In genomic region chr10:86295351-86295750, GRCh38 we compare ENCODE assay signal across 11 cellular contexts.
"Had no signal": no experiment of that assay in that cellular context is flagged by ENCODE, and none has a peak within 500 bp of the region (broad histone marks: within the 10 kb centered on the region; RNA-seq: fewer than 3 reads in every experiment).

No MANE protein-coding gene starts in this region.

- H3K27ac Mint-ChIP-seq: activated naive CD8-positive, alpha-beta T cell treated with anti-CD3 and anti-CD28 coated beads, Interleukin-2, amount 50 U/mL, for 24 hours; nephron progenitor cell had no signal

- ATAC-seq: activated naive CD8-positive, alpha-beta T cell treated with anti-CD3 and anti-CD28 coated beads, Interleukin-2, amount 50 U/mL, for 24 hours; gastrocnemius medialis; left ventricle myocardium superior had no signal

- DNase-seq: activated CD4-positive, alpha-beta T cell treated with anti-CD3 and anti-CD28 coated beads for 48 hours; activated naive CD4-positive, alpha-beta T cell; activated naive CD8-positive, alpha-beta T cell treated with anti-CD3 and anti-CD28 coated beads, Interleukin-2, amount 50 U/mL, for 24 hours; activated T-cell treated with anti-CD3 and anti-CD28 coated beads, Interleukin-2, amount 50 U/mL, for 48 hours; effector CD4-positive, alpha-beta T cell; gastrocnemius medialis; left ventricle myocardium superior; mesendoderm; nephron progenitor cell; stimulated activated CD4-positive, alpha-beta T cell treated with anti-CD3 and anti-CD28 coated beads, Interleukin-4, amount 100 ng/mL, for 4 hours; T-helper 1 cell had no signal

- H3K9me3 Mint-ChIP-seq: activated naive CD8-positive, alpha-beta T cell treated with anti-CD3 and anti-CD28 coated beads, Interleukin-2, amount 50 U/mL, for 24 hours; nephron progenitor cell had no signal

- H3K4me3 Mint-ChIP-seq: activated naive CD8-positive, alpha-beta T cell treated with anti-CD3 and anti-CD28 coated beads, Interleukin-2, amount 50 U/mL, for 24 hours; nephron progenitor cell had no signal

- H3K4me1 Mint-ChIP-seq: activated naive CD8-positive, alpha-beta T cell treated with anti-CD3 and anti-CD28 coated beads, Interleukin-2, amount 50 U/mL, for 24 hours; nephron progenitor cell had no signal
